Comparison of ENCODE assay signal across 8 cellular contexts in genomic region chr11:70397983-70398833, GRCh38. TPM values are rescaled to one million over a fixed set of nuclear protein-coding genes. Genes with fewer than 3 reads are reported as not detected.
DNase-seq lines count a peak whose midpoint lies in the region; ATAC-seq, FAIRE-seq and TF ChIP-seq lines count a peak whose summit lies in the region.

Gene CTTN, plus strand, starts transcription at chr11:70398529. Its CDS starts 8,769 bp downstream, at chr11:70407298.

- peaks cover 99% of the 10 kb centered on the region for H3K79me2 ChIP-seq in K562 (ENCODE audit: control insufficient read depth, insufficient read depth, low read length)

- no peak for TF ChIP-seq RAD21 in K562 (CRISPR knock-in tag; conservative IDR thresholded peaks at IDR 0.05 in 1 of 2, IDR thresholded peaks at IDR 0.05 in 1 of 2)

- H3K36me3 ChIP-seq in K562 (ENCODE audit: control insufficient read depth, insufficient read depth, low read length): peaks cover 47% of the 10 kb centered on the region; the same call in 2 of the 3 replicates

- TF ChIP-seq POLR2A in K562 (conservative IDR thresholded peaks at IDR 0.05): peak; percentile 86

- POLR2A ChIA-PET in HEK293T (lab: Yijun Ruan, JAX): interaction anchor here (0.5 to 1.4 kb wide), 6 partner anchors 9 to 195 kb away, joined by 3 to 5 read pairs (median 3); partner anchors contain the start of gene FADD
- POLR2A ChIA-PET in K562 (lab: Yijun Ruan, JAX): interaction anchor here (0.7 to 2.6 kb wide), 5 partner anchors 11 to 187 kb away, joined by 3 to 17 read pairs (median 3); no protein-coding TSS in a partner anchor

- TF ChIP-seq EP300 in K562 (IDR thresholded peaks at IDR 0.05; ENCODE audit: low read length): peak; percentile 6; the same call in 1 of the 2 replicates

- H2AFZ ChIP-seq in K562 (ENCODE audit: low read depth, low read length): peak within 1 kb of the TSS; percentile 85

- no peak for TF ChIP-seq CTCF in K562 (IDR thresholded peaks at IDR 0.05 in 2 of 3, conservative IDR thresholded peaks at IDR 0.05 in 1 of 3; ENCODE audit: insufficient read depth in 2 of 3, low read depth in 1 of 3, low read length in 3 of 3)

- no peaks in the 10 kb centered on the region for H3K9me3 ChIP-seq in K562 (replicated peaks; ENCODE audit: control insufficient read depth, insufficient read depth, low read depth, low read length)

- peak; percentile 99 for DNase-seq in D341Med (ENCODE audit: low spot score)
- DNase-seq in HEK293T (ENCODE audit: extremely low spot score): peak; percentile 97
- peak; percentile 84 to 89 for DNase-seq in NCI-H2081 (lab: John Stamatoyannopoulos, UW)
- DNase-seq in UCSD-AML1 (lab: John Stamatoyannopoulos, UW; ENCODE audit: unreplicated experiment): peak; percentile 85
- DNase-seq in K562 (ENCODE audit: extremely low read depth in 1 of 4, low spot score in 3 of 4): peak; percentile 90 to 98 (median 96)
- peak; percentile 67 to 79 for DNase-seq in hippocampal formation (lab: John Stamatoyannopoulos, UW)
- DNase-seq in renal cortical epithelial cell (ENCODE audit: low read depth): peak; percentile 60

- no peaks in the 10 kb centered on the region for H3K27me3 ChIP-seq in K562 (ENCODE audit: control insufficient read depth in 2 of 2, insufficient read depth in 2 of 2, low read length in 2 of 2)

- H4K20me1 ChIP-seq in K562 (replicated peaks; ENCODE audit: control insufficient read depth, insufficient read depth, low read length): peaks cover 20% of the 10 kb centered on the region; the same call in 1 of the 2 replicates

- H3K4me2 ChIP-seq in K562 (ENCODE audit: insufficient read depth, low read length): peak within 1 kb of the TSS; percentile 99

- under 1% methylated on average over 39 of the region's 93 CpGs for WGBS in K562 (ENCODE audit: insufficient coverage, low coverage, missing lambda C conversion rate)

- peak within 1 kb of the TSS; percentile 88 to 93 for H3K9ac ChIP-seq in K562 (ENCODE audit: insufficient read depth in 1 of 2, low read depth in 2 of 2, low read length in 2 of 2)

- in situ Hi-C loops in K562 (cut with MboI): no loop called here

- FAIRE-seq in K562 (lab: Jason Lieb, UNC): no peak

- no TSS peak for BruUV-seq in K562 (replicated peaks; lab: Mats Ljungman, UMichigan)

- CTCF ChIA-PET in HEK293T (lab: Yijun Ruan, JAX) (no interaction called here), K562 (lab: Yijun Ruan, JAX; ENCODE audit: low intra/inter-chr PET ratio) (no interaction called here)

- peaks cover 23 to 26% of the 10 kb centered on the region in 2 experiments for H3K4me1 ChIP-seq in K562 (replicated peaks in 1 of 2; ENCODE audit: control insufficient read depth in 2 of 2, insufficient read depth in 2 of 2, low read length in 2 of 2)

- H3K27ac ChIP-seq in K562 (ENCODE audit: extremely low read depth, low read depth, low read length): peak within 1 kb of the TSS; percentile 87

- peak; percentile 86 for ATAC-seq in K562
- ATAC-seq in GM21723 (IDR thresholded peaks at IDR 0.05; ENCODE audit: unreplicated experiment): no peak

- intact Hi-C loops in K562 (cut with micrococcal nuclease): loop anchor here (10.0 kb wide), 1 partner anchor 193 kb away; the partner anchor contains the start of gene FADD

- no peaks in the 10 kb centered on the region for H3K9me1 ChIP-seq in K562 (ENCODE audit: control insufficient read depth, insufficient read depth, low read length)

- peak within 1 kb of the TSS; percentile 85 for H3K4me3 ChIP-seq in K562

TF ChIP-seq in HEK293T, 16 proteins besides CTCF, POLR2A, EP300 and RAD21:
- TF ChIP-seq FOXA1 (IDR thresholded peaks at IDR 0.05) (no peak), PKNOX1 (IDR thresholded peaks at IDR 0.05) (no peak), L3MBTL2 (conservative IDR thresholded peaks at IDR 0.05) (peak; percentile 83), HDGF (IDR thresholded peaks at IDR 0.05; ENCODE audit: borderline replicate concordance) (no peak), FOXK2 (IDR thresholded peaks at IDR 0.05) (no peak), FOXM1 (IDR thresholded peaks at IDR 0.05; ENCODE audit: borderline replicate concordance) (no peak), ZNF384 (IDR thresholded peaks at IDR 0.05) (no peak), ELF4 (IDR thresholded peaks at IDR 0.05) (peak; percentile 47), BHLHE40 (IDR thresholded peaks at IDR 0.05; ENCODE audit: borderline replicate concordance) (no peak), SP1 (IDR thresholded peaks at IDR 0.05) (no peak)
TF ChIP-seq in HEK293T: peak in this region for 2.

TF ChIP-seq in K562, 482 proteins besides CTCF, POLR2A, EP300 and RAD21 (continues in another document):
- TF ChIP-seq ZNF395 (CRISPR knock-in tag; IDR thresholded peaks at IDR 0.05) (0 out of 2 replicates have a peak, but pooled peaks have one; percentile 11), GTF3C2 (IDR thresholded peaks at IDR 0.05; ENCODE audit: borderline replicate concordance, extremely low read depth, insufficient read length) (no peak), RAD51 (IDR thresholded peaks at IDR 0.05; ENCODE audit: borderline replicate concordance, low read depth) (0 out of 2 replicates have a peak, but pooled peaks have one; percentile 18), ETS1 (conservative IDR thresholded peaks at IDR 0.05; ENCODE audit: control insufficient read depth, low read depth, low read length) (peak; percentile 50; the same call in 1 of the 2 replicates), TCFL5 (CRISPR knock-in tag; conservative IDR thresholded peaks at IDR 0.05) (no peak), RBFOX2 (IDR thresholded peaks at IDR 0.05; ENCODE audit: low read depth, low read length) (peak; percentile 91), SIN3B (IDR thresholded peaks at IDR 0.05; ENCODE audit: low read depth) (0 out of 2 replicates have a peak, but pooled peaks have one; percentile 23), POLR3G (IDR thresholded peaks at IDR 0.05; ENCODE audit: extremely low read depth, insufficient read length, insufficient replicate concordance) (no peak), ARNT (IDR thresholded peaks at IDR 0.05) (0 out of 4 replicates have a peak, but pooled peaks of 1 of the 2 experiments have one; percentile 13)

RNA-seq across cellular contexts. Expression of gene CTTN, which starts in this region (rescaled TPM):
- 847 and 1,186 TPM in 2 replicates for total RNA-seq in K562 (2011; cell fraction: chromatin; rRNA removed; ENCODE audit: low replicate concordance)
- 519 and 540 TPM in 2 replicates for total RNA-seq in K562 (2011; cell fraction: nucleolus; rRNA removed)
- total RNA-seq in K562 (2011; cell fraction: nucleoplasm; rRNA removed): 720 and 885 TPM in 2 replicates
- 114 and 127 TPM in 2 replicates for total RNA-seq in K562 (2014; rRNA removed)
- total RNA-seq in K562 (2014; rRNA removed; fragmentation: Illumina TruSeq; extraction: Trizol): 92.4 and 92.6 TPM in 2 replicates
- 104 and 110 TPM in 2 replicates for total RNA-seq in K562 (2015; rRNA removed; fragmentation: Illumina TruSeq; extraction: Trizol)
- total RNA-seq in K562 (2021): 146 and 158 TPM in 2 replicates
- polyA plus RNA-seq in K562 (2011; rRNA removed): 90.1 and 102 TPM in 2 replicates
- 58.6 and 59.0 TPM in 2 replicates for polyA plus RNA-seq in K562 (2011; cell fraction: cytosol; rRNA removed)
- polyA plus RNA-seq in K562 (2011; cell fraction: nucleus; rRNA removed): 564 and 672 TPM in 2 replicates
- polyA plus RNA-seq in K562 (2012): 106 and 146 TPM in 2 replicates
- 99.7 and 102 TPM in 2 replicates for polyA plus RNA-seq in K562 (2014; fragmentation: Illumina TruSeq; extraction: Trizol)
- polyA plus RNA-seq in K562 (2014; fragmentation: Nextera tagmentation; extraction: Ambion mirVana): 10 to 100 TPM in 1 of 2 experiments, 1 to 10 TPM in 1; 9.9 to 23.1 TPM
- polyA plus RNA-seq in K562 (2014; rRNA removed): 149 and 157 TPM in 2 replicates
- 134 and 158 TPM in 2 replicates for polyA minus RNA-seq in K562 (2011; rRNA and poly(A)+ RNA removed)
- 44.2 and 52.6 TPM in 2 replicates for polyA minus RNA-seq in K562 (2011; cell fraction: cytosol; rRNA and poly(A)+ RNA removed)
- polyA minus RNA-seq in K562 (2011; cell fraction: nucleus; rRNA and poly(A)+ RNA removed): 171 and 217 TPM in 2 replicates
- 254 and 450 TPM in 2 replicates for total RNA-seq in renal cortical epithelial cell
